Comparison of ENCODE assay signal across 1 cellular context in genomic region chr3:57094606-57095005, GRCh38.
TF ChIP-seq lines count a peak whose summit lies in the region.

No MANE protein-coding gene starts in this region.

TF ChIP-seq in GM23338, 12 proteins besides CTCF, POLR2A, EP300 and RAD21:
- no peak for TF ChIP-seq NANOG (IDR thresholded peaks at IDR 0.05; ENCODE audit: borderline replicate concordance)
- TF ChIP-seq ZNF462 (CRISPR knock-in tag; IDR thresholded peaks at IDR 0.05) = no peak
- no peak for TF ChIP-seq STAT1 (IDR thresholded peaks at IDR 0.05; ENCODE audit: unreplicated experiment)
- TF ChIP-seq EZH2 (IDR thresholded peaks at IDR 0.05; ENCODE audit: low read depth, unreplicated experiment) = no peak
- TF ChIP-seq ZNF331 (CRISPR knock-in tag; IDR thresholded peaks at IDR 0.05; ENCODE audit: low read depth) = no peak
- no peak for TF ChIP-seq ETS1 (IDR thresholded peaks at IDR 0.05)
- no peak for TF ChIP-seq ZNF114 (CRISPR knock-in tag; IDR thresholded peaks at IDR 0.05)
- no peak for TF ChIP-seq EZH2phosphoT487 (IDR thresholded peaks at IDR 0.05; ENCODE audit: unreplicated experiment)
- TF ChIP-seq REST (IDR thresholded peaks at IDR 0.05; ENCODE audit: unreplicated experiment) = no peak
- TF ChIP-seq CREB1 (CRISPR knock-in tag; IDR thresholded peaks at IDR 0.05; ENCODE audit: low read depth) = no peak
- TF ChIP-seq POLR2AphosphoS5 (IDR thresholded peaks at IDR 0.05; ENCODE audit: low read depth) = no peak
- TF ChIP-seq JUNB (IDR thresholded peaks at IDR 0.05; ENCODE audit: unreplicated experiment) = no peak
